ENCODE assay signal across 8 cellular contexts in the genomic region with DNA sequence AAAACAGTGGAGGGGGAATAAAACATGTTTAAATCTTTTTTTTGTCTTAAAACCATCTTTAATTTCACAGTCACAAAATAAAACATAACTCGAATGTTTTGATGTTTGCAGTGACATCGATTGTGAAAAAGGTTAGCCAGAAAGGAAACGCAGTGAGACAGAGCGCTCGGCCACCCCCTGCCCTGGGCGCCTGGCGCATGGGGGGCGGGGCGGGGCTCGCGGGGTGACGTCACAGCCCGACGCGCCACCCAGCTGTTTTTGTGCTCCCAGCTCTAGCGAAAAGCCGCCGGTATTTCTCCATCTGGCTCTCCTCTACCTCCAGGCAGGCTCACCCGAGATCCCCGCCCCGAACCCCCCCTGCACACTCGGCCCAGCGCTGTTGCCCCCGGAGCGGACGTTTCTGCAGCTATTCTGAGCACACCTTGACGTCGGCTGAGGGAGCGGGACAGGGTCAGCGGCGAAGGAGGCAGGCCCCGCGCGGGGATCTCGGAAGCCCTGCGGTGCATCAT. TPM values are rescaled to one million over a fixed set of nuclear protein-coding genes. Genes with fewer than 3 reads are reported as not detected.
DNase-seq lines count a peak whose midpoint lies in the region; ATAC-seq, FAIRE-seq and TF ChIP-seq lines count a peak whose summit lies in the region.

A gene (plus strand): TSS at position 255 of the 509 bp plus-strand sequence. CDS start 253 bp downstream, at position 508.

- no peak within 1 kb of the TSS for H3K14ac ChIP-seq in H1 (ENCODE audit: insufficient read length)
- peak within 1 kb of the TSS in 1 of 2 experiments; percentile 91 for H3K14ac ChIP-seq in mesenchymal stem cell (ENCODE audit: low read length in 2 of 2)

- H3K56ac ChIP-seq in H1 (replicated peaks; ENCODE audit: insufficient read length, low read depth, low read length) = no peak within 1 kb of the TSS

- peak within 1 kb of the TSS; percentile 47 for H4K5ac ChIP-seq in H1 (ENCODE audit: insufficient read length, low read depth, low read length)

- peak within 1 kb of the TSS; percentile 66 to 97 (median 88) for H3K4me3 ChIP-seq in H1 (ENCODE audit: extremely low read depth in 1 of 4, insufficient read depth in 2 of 4, low read depth in 3 of 4, low read length in 4 of 4)
- peak within 1 kb of the TSS; percentile 96 to 97 for H3K4me3 ChIP-seq in mesenchymal stem cell (ENCODE audit: insufficient read depth in 1 of 2, low read depth in 1 of 2, low read length in 2 of 2)

- CTCF ChIA-PET in H1 (lab: Charles Lee; ENCODE audit: partially characterized antibody) = interaction anchor here (1.3 to 2.2 kb wide), 2 partner anchors 21 to 24 kb away, joined by 3 to 8 read pairs; no protein-coding TSS in a partner anchor

- FAIRE-seq in H1 (lab: Jason Lieb, UNC) = no peak

- no peak for TF ChIP-seq CTCF in H1 (IDR thresholded peaks at IDR 0.05; ENCODE audit: control extremely low read depth in 1 of 3, insufficient read depth in 1 of 3, low read depth in 1 of 3, low read length in 3 of 3)

- H3K79me2 ChIP-seq in H1 (ENCODE audit: control insufficient read depth in 1 of 2, insufficient read depth in 2 of 2, low read length in 2 of 2) = peaks cover 0 to 35% of the 10 kb centered on the region in 2 experiments; a peak in 3 of 4 replicates

- TF ChIP-seq EP300 in H1 (IDR thresholded peaks at IDR 0.05; ENCODE audit: borderline replicate concordance in 1 of 2, low read depth in 2 of 2, low read length in 2 of 2) = peak in 1 of 2 experiments; percentile 83; a peak in 1 of 3 replicates

- H2BK5ac ChIP-seq in H1 (ENCODE audit: low read depth, low read length) = peak within 1 kb of the TSS; percentile 26
- peak within 1 kb of the TSS; percentile 83 for H2BK5ac ChIP-seq in mesenchymal stem cell (ENCODE audit: low read depth, low read length, poor library complexity, severe bottlenecking)

- H2AK5ac ChIP-seq in H1 (ENCODE audit: low read depth, low read length) (no peak within 1 kb of the TSS; the same call in 1 of the 2 replicates), mesenchymal stem cell (ENCODE audit: low read length, severe bottlenecking) (peak within 1 kb of the TSS; percentile 26)

- H3K9ac ChIP-seq in H1 (replicated peaks in 1 of 4; ENCODE audit: extremely low read depth in 1 of 4, low read depth in 3 of 4, low read length in 3 of 4) (peak within 1 kb of the TSS; percentile 78 to 93 (median 88)), mesenchymal stem cell (ENCODE audit: low read length) (peak within 1 kb of the TSS; percentile 100)

- no peaks in the 10 kb centered on the region for H3K9me3 ChIP-seq in H1 (ENCODE audit: insufficient read depth in 2 of 2, low read depth in 1 of 2, low read length in 1 of 2)
- no peaks in the 10 kb centered on the region for H3K9me3 ChIP-seq in mesenchymal stem cell (ENCODE audit: control insufficient read depth, low read length)

- peaks cover 8% of the 10 kb centered on the region for H3K23me2 ChIP-seq in H1 (ENCODE audit: low read depth, low read length)

- no peaks in the 10 kb centered on the region for H3K27me3 ChIP-seq in H1 (replicated peaks in 1 of 4; ENCODE audit: control insufficient read depth in 3 of 4, extremely low read depth in 1 of 4, insufficient read depth in 3 of 4, low read length in 3 of 4)
- H3K27me3 ChIP-seq in mesenchymal stem cell (ENCODE audit: control insufficient read depth in 1 of 2, insufficient read depth in 1 of 2, low read length in 2 of 2) = no peaks in the 10 kb centered on the region

- WGBS in H1 (ENCODE audit: extremely low coverage in 1 of 2, insufficient coverage in 1 of 2, insufficient read length in 1 of 2, insufficient replicate concordance in 2 of 2, low coverage in 1 of 2, low lambda C conversion rate in 2 of 2, missing lambda C conversion rate in 1 of 2), 2 experiments = 3% methylated on average over 32 of the region's 36 CpGs; no CpG with 5 or more reads in 1 of the 2 experiments
- WGBS in mesenchymal stem cell = under 1% methylated on average over 31 of the region's 36 CpGs

- TF ChIP-seq POLR2A in H1 (IDR thresholded peaks at IDR 0.05; ENCODE audit: control extremely low read depth in 1 of 2, low read depth in 2 of 2, low read length in 2 of 2) = peak in 1 of 2 experiments; percentile 53; a peak in 1 of 3 replicates

- no peaks in the 10 kb centered on the region for H4K20me1 ChIP-seq in H1 (replicated peaks in 1 of 2; ENCODE audit: control insufficient read depth in 1 of 2, insufficient read depth in 2 of 2, low read length in 2 of 2)

- H3K79me1 ChIP-seq in H1 (ENCODE audit: low read depth, low read length) (peaks cover 2% of the 10 kb centered on the region; the same call in 1 of the 2 replicates), mesenchymal stem cell (replicated peaks; ENCODE audit: low read length, poor library complexity, severe bottlenecking) (no peaks in the 10 kb centered on the region)

- H3K27ac ChIP-seq in H1 (ENCODE audit: low read depth, low read length) (peak within 1 kb of the TSS; percentile 86), mesenchymal stem cell (ENCODE audit: low read length, poor library complexity, severe bottlenecking) (peak within 1 kb of the TSS; percentile 98)

- H3K23ac ChIP-seq in H1 (ENCODE audit: insufficient read length) = no peak within 1 kb of the TSS
- peak within 1 kb of the TSS; percentile 15 to 65 for H3K23ac ChIP-seq in mesenchymal stem cell (ENCODE audit: low read length in 2 of 2)

- peak within 1 kb of the TSS; percentile 48; the same call in 1 of the 2 replicates for H2BK15ac ChIP-seq in H1 (ENCODE audit: low read length)
- peak within 1 kb of the TSS; percentile 98 for H2BK15ac ChIP-seq in mesenchymal stem cell (ENCODE audit: low read depth, poor library complexity, severe bottlenecking)

- no peak within 1 kb of the TSS for H4K91ac ChIP-seq in H1 (replicated peaks; ENCODE audit: insufficient read length, low read length)
- peak within 1 kb of the TSS; percentile 84 for H4K91ac ChIP-seq in mesenchymal stem cell (ENCODE audit: low read length)

- H3K18ac ChIP-seq in H1 (ENCODE audit: extremely low read depth, low read length) = no peak within 1 kb of the TSS; the same call in 1 of the 2 replicates
- H3K18ac ChIP-seq in mesenchymal stem cell (ENCODE audit: low read depth in 1 of 2, low read length in 2 of 2) = peak within 1 kb of the TSS; percentile 92 to 95

- no peak for TF ChIP-seq RAD21 in H1 (IDR thresholded peaks at IDR 0.05 in 1 of 2, conservative IDR thresholded peaks at IDR 0.05 in 1 of 2; ENCODE audit: low read depth in 2 of 2, low read length in 2 of 2)

- H3K4ac ChIP-seq in H1 (replicated peaks; ENCODE audit: insufficient read length, low read depth, low read length) = no peak within 1 kb of the TSS
- H3K4ac ChIP-seq in mesenchymal stem cell (ENCODE audit: low read depth in 1 of 2, low read length in 2 of 2) = peak within 1 kb of the TSS; percentile 57 to 97

- no peak within 1 kb of the TSS for H2BK20ac ChIP-seq in H1 (ENCODE audit: low read length)

- H2AFZ ChIP-seq in H1 (ENCODE audit: low read length) = peak within 1 kb of the TSS; percentile 85
- peak within 1 kb of the TSS; percentile 85 for H2AFZ ChIP-seq in mesenchymal stem cell (ENCODE audit: low read depth, low read length)

- peaks cover 0 to 10% (median 3%) of the 10 kb centered on the region in 4 experiments; a peak in 5 of 7 replicates for H3K4me1 ChIP-seq in H1 (replicated peaks in 1 of 4; ENCODE audit: control insufficient read depth in 3 of 4, insufficient read depth in 4 of 4, low read length in 3 of 4)
- peaks cover 5% of the 10 kb centered on the region for H3K4me1 ChIP-seq in mesenchymal stem cell (ENCODE audit: control insufficient read depth, insufficient read depth, low read depth, low read length)

- H2BK12ac ChIP-seq in H1 (ENCODE audit: low read depth, low read length) = peak within 1 kb of the TSS; percentile 45; the same call in 1 of the 2 replicates
- peak within 1 kb of the TSS in 1 of 2 experiments; percentile 81 for H2BK12ac ChIP-seq in mesenchymal stem cell (ENCODE audit: low read length in 2 of 2)

- H4K8ac ChIP-seq in H1 (ENCODE audit: extremely low read depth, insufficient read depth, low read length) (peak within 1 kb of the TSS; percentile 96), mesenchymal stem cell (ENCODE audit: low read length) (peak within 1 kb of the TSS; percentile 73)

- H3K36me3 ChIP-seq in H1 (ENCODE audit: control insufficient read depth in 2 of 4, insufficient read depth in 4 of 4, low read length in 3 of 4) (no peaks in the 10 kb centered on the region; a peak in 1 of 8 replicates), mesenchymal stem cell (ENCODE audit: control insufficient read depth in 1 of 2, insufficient read depth in 2 of 2, low read depth in 1 of 2, low read length in 2 of 2) (peaks cover 0 to 2% of the 10 kb centered on the region in 2 experiments)

- ATAC-seq in HG03045 (IDR thresholded peaks at IDR 0.05; ENCODE audit: unreplicated experiment) = peak; percentile 66

- POLR2A ChIA-PET in H1 (lab: Charles Lee; ENCODE audit: partially characterized antibody) = interaction anchor here (0.6 to 3.1 kb wide), 6 partner anchors 8 to 510 kb away, joined by 3 to 14 read pairs (median 4); no protein-coding TSS in a partner anchor

- DNase-seq in NCI-H1092 treated with DMSO at 0.1 percent for 48 hours (lab: John Stamatoyannopoulos, UW) (peak; percentile 65), NCI-H1092 (lab: John Stamatoyannopoulos, UW) (no peak), NCI-H748 (lab: John Stamatoyannopoulos, UW; ENCODE audit: unreplicated experiment) (peak; percentile 61), H1 (ENCODE audit: low read depth in 1 of 2, low spot score in 2 of 2) (peak in 1 of 2 experiments; percentile 82), mesenchymal stem cell (peak; percentile 94)
- peak; percentile 57 to 62 (median 58) for DNase-seq in activated CD8-positive, alpha-beta memory T cell treated with anti-CD3 and anti-CD28 coated beads for 48 hours (ENCODE audit: low read depth in 2 of 3, low spot score in 2 of 3)
- peak; percentile 41 to 72 (median 44) for DNase-seq in stimulated activated CD4-positive, alpha-beta T cell treated with anti-CD3 and anti-CD28 coated beads, TNF-alpha, amount 100 ng/mL, for 48 hours (ENCODE audit: low read depth in 3 of 3)

- no peak within 1 kb of the TSS for H2BK120ac ChIP-seq in H1 (replicated peaks; ENCODE audit: low read depth, low read length)
- H2BK120ac ChIP-seq in mesenchymal stem cell (ENCODE audit: low read depth, low read length) = peak within 1 kb of the TSS; percentile 92

- H3K4me2 ChIP-seq in H1 (ENCODE audit: insufficient read depth in 1 of 2, low read depth in 2 of 2, low read length in 2 of 2) = peak within 1 kb of the TSS; percentile 72 to 94
- peak within 1 kb of the TSS; percentile 70 for H3K4me2 ChIP-seq in mesenchymal stem cell (ENCODE audit: low read length, poor library complexity, severe bottlenecking)

RNA-seq across cellular contexts. Expression of the gene that starts here (rescaled TPM):
- 80.9 and 87.9 TPM in 2 replicates for total RNA-seq in H1 (2021; fragmentation: NEBNext Ultra II Directional; extraction: Animal tissue kit (Norgen Biotek cat#: 25700))
- 35.9 and 56.1 TPM in 2 replicates for polyA plus RNA-seq in H1 (2011; rRNA removed)
- 72.5 TPM for polyA plus RNA-seq in H1 (2011; cell fraction: cytosol; rRNA removed)
- 30.2 TPM for polyA plus RNA-seq in H1 (2011; cell fraction: nucleus; rRNA removed)
- polyA plus RNA-seq in H1 (2012, experiment 1 of 2) = 77.9 to 103 TPM (median 89.7 TPM) in 4 replicates
- polyA plus RNA-seq in H1 (2012, experiment 2 of 2) = 34.4 TPM
- polyA plus RNA-seq in H1 (2013, experiment 1 of 2) = 39.6 TPM
- 41.7 TPM for polyA plus RNA-seq in H1 (2013, experiment 2 of 2)
- polyA minus RNA-seq in H1 (2011; rRNA and poly(A)+ RNA removed) = 57.8 and 71.4 TPM in 2 replicates
- polyA minus RNA-seq in H1 (2011; cell fraction: cytosol; rRNA and poly(A)+ RNA removed) = 26.6 TPM
- polyA minus RNA-seq in H1 (2011; cell fraction: nucleus; rRNA and poly(A)+ RNA removed) = 35.1 TPM
- polyA plus RNA-seq in mesenchymal stem cell (2013, experiment 1 of 2) = 86.8 TPM
- polyA plus RNA-seq in mesenchymal stem cell (2013, experiment 2 of 2) = 86.2 TPM
